ENCODE assay signal across 8 cellular contexts in genomic region chr19:48965033-48965805, GRCh38. TPM values are rescaled to one million over a fixed set of nuclear protein-coding genes. Genes with fewer than 3 reads are reported as not detected.
DNase-seq lines count a peak whose midpoint lies in the region; ATAC-seq, FAIRE-seq and TF ChIP-seq lines count a peak whose summit lies in the region.

Gene FTL, plus strand, starts transcription at chr19:48965309. Its CDS starts 199 bp downstream, at chr19:48965508.

- CTCF ChIA-PET in mammary epithelial cell (lab: Charles Lee; ENCODE audit: low non-redundant PET), result no interaction called here

- no peaks in the 10 kb centered on the region for H3K27me3 ChIP-seq in mammary epithelial cell (ENCODE audit: insufficient read depth, low read length)
- H3K27me3 ChIP-seq in small intestine (ENCODE audit: control insufficient read depth in 2 of 2, insufficient read depth in 2 of 2, low read length in 2 of 2), result no peaks in the 10 kb centered on the region

- in situ Hi-C loops in ACHN (cut with HindIII; ENCODE audit: low pct_ligation_motif_present, low pct_unique_long_range_greater_than_20kb, low sequenced_read_pairs) (no loop called here), mammary epithelial cell (cut with MboI; ENCODE audit: low sequenced_read_pairs in 2 of 2) (loop anchor here in 1 of 2 donors (25.0 kb wide), 1 partner anchor 178 kb away; no protein-coding TSS in a partner anchor)

- under 1% methylated on average over 20 of the region's 52 CpGs for WGBS in mammary epithelial cell (ENCODE audit: low coverage, missing lambda C conversion rate)
- WGBS in small intestine, 3 donors, result 0 to 1% (median 0%) methylated on average over 47 to 52 of the region's 52 CpGs

- DNase-seq in ACHN (peak; percentile 92), NCI-H2227 (lab: John Stamatoyannopoulos, UW; ENCODE audit: unreplicated experiment) (peak; percentile 93), mammary epithelial cell (peak; percentile 80), iPS-NIHi11 (ENCODE audit: low spot score) (peak; percentile 95), small intestine (peak; percentile 96)

- H3K4me1 ChIP-seq in mammary epithelial cell (ENCODE audit: insufficient read depth, low read length), result peaks cover 27% of the 10 kb centered on the region
- peaks cover 0 to 14% of the 10 kb centered on the region in 2 donors for H3K4me1 ChIP-seq in small intestine (ENCODE audit: control insufficient read depth in 2 of 2, insufficient read depth in 1 of 2, low read depth in 1 of 2, low read length in 1 of 2)

- BruUV-seq in mammary epithelial cell (replicated peaks; lab: Mats Ljungman, UMichigan), result TSS peak; percentile 77

- peak within 1 kb of the TSS; percentile 55 for H3K9ac ChIP-seq in mammary epithelial cell (ENCODE audit: insufficient read depth, low read length)

- peak within 1 kb of the TSS; percentile 7 for H3K27ac ChIP-seq in mammary epithelial cell (ENCODE audit: insufficient read depth, low read depth, low read length)
- H3K27ac ChIP-seq in small intestine (ENCODE audit: low read depth in 1 of 2, low read length in 1 of 2), result peak within 1 kb of the TSS; percentile 92 to 93

- H3K36me3 ChIP-seq in mammary epithelial cell (ENCODE audit: insufficient read depth, low read length) (peaks cover 12% of the 10 kb centered on the region), small intestine (ENCODE audit: control insufficient read depth in 2 of 2, insufficient read depth in 2 of 2, low read length in 2 of 2) (peaks cover 1 to 3% of the 10 kb centered on the region in 2 donors)

- H3K9me3 ChIP-seq in mammary epithelial cell (replicated peaks; ENCODE audit: insufficient read depth, low read length) (no peaks in the 10 kb centered on the region), small intestine (ENCODE audit: control insufficient read depth, low read depth) (no peaks in the 10 kb centered on the region)

- peak within 1 kb of the TSS; percentile 86 for H3K4me2 ChIP-seq in mammary epithelial cell (ENCODE audit: insufficient read depth, low read depth, low read length)

- dilution Hi-C loops in mammary epithelial cell (cut with HindIII; ENCODE audit: low sequenced_read_pairs), result loop anchor here (5.0 kb wide), 3 partner anchors 63 to 168 kb away; partner anchors contain the start of gene NUCB1

- intact Hi-C loops in mammary epithelial cell (cut with micrococcal nuclease), result loop anchor here (1.0 to 10.0 kb wide), 3 partner anchors 65 to 320 kb away; partner anchors contain the start of genes CA11 and NUCB1

- H3K4me3 ChIP-seq in WI38 (ENCODE audit: low read depth, low read length) (peak within 1 kb of the TSS; percentile 68), mammary epithelial cell (replicated peaks in 1 of 3; ENCODE audit: insufficient read depth in 1 of 3, low read depth in 2 of 3, low read length in 3 of 3) (peak within 1 kb of the TSS; percentile 51 to 62 (median 52)), small intestine (ENCODE audit: low read depth in 1 of 2, low read length in 2 of 2) (peak within 1 kb of the TSS; percentile 59 to 65)

- ATAC-seq in GM18870 (IDR thresholded peaks at IDR 0.05; ENCODE audit: unreplicated experiment) (peak; percentile 38), HG03139 (IDR thresholded peaks at IDR 0.05; ENCODE audit: unreplicated experiment) (peak; percentile 47)

- TF ChIP-seq CTCF in WI38 (IDR thresholded peaks at IDR 0.05; ENCODE audit: low read depth, low read length), result no peak
- TF ChIP-seq CTCF in mammary epithelial cell (conservative IDR thresholded peaks at IDR 0.05 in 1 of 2, IDR thresholded peaks at IDR 0.05 in 1 of 2; ENCODE audit: extremely low read depth in 1 of 2, insufficient read depth in 1 of 2, low read depth in 1 of 2, low read length in 2 of 2), result no peak

- H3K79me2 ChIP-seq in mammary epithelial cell (ENCODE audit: insufficient read depth, low read length), result no peaks in the 10 kb centered on the region

- peak within 1 kb of the TSS; percentile 63 for H2AFZ ChIP-seq in mammary epithelial cell (ENCODE audit: low read depth, low read length)

- no peaks in the 10 kb centered on the region for H4K20me1 ChIP-seq in mammary epithelial cell (ENCODE audit: insufficient read depth, low read length)

- no peak for FAIRE-seq in small intestine (lab: Jason Lieb, UNC)

RNA-seq across cellular contexts. Expression of gene FTL, which starts in this region (rescaled TPM):
- total RNA-seq in mammary epithelial cell, result 100 to 1,000 TPM; 186 to 287 TPM
- 181 TPM for polyA plus RNA-seq in mammary epithelial cell
- polyA minus RNA-seq in mammary epithelial cell, result 416 TPM
- polyA plus RNA-seq in small intestine, result 1,000 to 10,000 TPM; 4,142 to 9,227 (median 7,309) TPM

Comparison
In these comparisons a context has a peak if more than half of its experiments do, and no peak if none do; other contexts are left out.
1. Peak in every context shown above with its lines: DNase-seq, ATAC-seq, H3K4me3 ChIP-seq and H3K27ac ChIP-seq.
2. RNA of gene FTL (polyA plus RNA-seq): 4,142 to 9,227 TPM in small intestine; 181 TPM in mammary epithelial cell (single experiment); every median in the first group is over 10 times any median in the second.